Comparison of ENCODE assay signal across 20 cellular contexts in the genomic region with DNA sequence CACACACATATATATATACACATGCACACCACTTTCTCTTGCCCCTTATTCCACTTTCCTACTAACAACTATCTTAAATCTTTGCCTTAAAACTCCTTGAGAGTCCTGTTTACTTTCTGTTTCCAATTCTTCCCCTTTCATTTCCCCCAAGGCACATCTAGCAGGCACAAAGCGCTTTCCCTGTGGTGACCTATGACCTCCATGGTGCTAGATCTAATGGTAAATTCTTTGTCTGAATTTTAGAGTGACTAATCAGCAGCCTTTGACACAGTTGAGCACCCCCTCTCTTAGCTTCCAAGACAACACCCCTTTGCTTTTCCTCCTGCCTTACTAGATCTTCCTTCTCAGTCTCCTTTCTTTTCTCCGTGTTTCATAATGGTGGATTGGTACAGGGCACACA.
DNase-seq lines count a peak whose midpoint lies in the region; TF ChIP-seq lines count a peak whose summit lies in the region.
"Had no signal": no experiment of that assay in that cellular context is flagged by ENCODE, and none has a peak within 500 bp of the region (broad histone marks: within the 10 kb centered on the region; RNA-seq: fewer than 3 reads in every experiment).

No MANE protein-coding gene starts in this region.

- H4K20me1 ChIP-seq in osteoblast (ENCODE audit: insufficient read depth, low read length), result no peaks in the 10 kb centered on the region
- H4K20me1 ChIP-seq: BLaER1 had no signal

- H3K27me3 ChIP-seq in osteoblast (ENCODE audit: insufficient read depth, low read length), result no peaks in the 10 kb centered on the region
- H3K27me3 ChIP-seq: BLaER1 had no signal

- TF ChIP-seq CTCF in foreskin fibroblast (IDR thresholded peaks at IDR 0.05; ENCODE audit: low read depth, low read length) (no peak), osteoblast (IDR thresholded peaks at IDR 0.05; ENCODE audit: extremely low read depth, low read depth, low read length) (no peak), glutamatergic neuron (IDR thresholded peaks at IDR 0.05; ENCODE audit: partially characterized antibody, unreplicated experiment) (no peak)

- H3K36me3 Mint-ChIP-seq in glutamatergic neuron (ENCODE audit: unreplicated experiment), result no peaks in the 10 kb centered on the region
- H3K36me3 Mint-ChIP-seq: CD4-positive, alpha-beta memory T cell had no signal

- no peaks in the 10 kb centered on the region for H3K36me3 ChIP-seq in osteoblast (ENCODE audit: insufficient read depth, low read length)
- H3K36me3 ChIP-seq: BLaER1 had no signal

- no peaks in the 10 kb centered on the region for H3K27me3 Mint-ChIP-seq in glutamatergic neuron (ENCODE audit: unreplicated experiment)
- H3K27me3 Mint-ChIP-seq: CD4-positive, alpha-beta memory T cell had no signal

- no peaks in the 10 kb centered on the region for H3K4me1 ChIP-seq in osteoblast (ENCODE audit: insufficient read depth, low read length)
- H3K4me1 ChIP-seq: A549, BLaER1 had no signal

- no peak overlapping the region for H3K27ac Mint-ChIP-seq in glutamatergic neuron (ENCODE audit: unreplicated experiment)
- H3K27ac Mint-ChIP-seq: CD4-positive, alpha-beta memory T cell had no signal

- no peaks in the 10 kb centered on the region for H3K79me2 ChIP-seq in osteoblast (ENCODE audit: insufficient read depth, low read length)

- no peak overlapping the region for H3K27ac ChIP-seq in osteoblast (ENCODE audit: low read depth, low read length)
- H3K27ac ChIP-seq: A549, BLaER1 had no signal

- peak overlapping the region; percentile 21 for H2AFZ ChIP-seq in osteoblast (ENCODE audit: low read length)

- H3K4me3 Mint-ChIP-seq in glutamatergic neuron (ENCODE audit: unreplicated experiment), result no peak overlapping the region
- H3K4me3 Mint-ChIP-seq: CD4-positive, alpha-beta memory T cell had no signal

- no peak overlapping the region for H3K4me2 ChIP-seq in osteoblast (ENCODE audit: insufficient read depth, low read length)
- H3K4me2 ChIP-seq: A549, BLaER1 had no signal

- no peaks in the 10 kb centered on the region for H3K4me1 Mint-ChIP-seq in glutamatergic neuron (ENCODE audit: low read depth, unreplicated experiment)
- H3K4me1 Mint-ChIP-seq: CD4-positive, alpha-beta memory T cell had no signal

- H3K4me3 ChIP-seq in foreskin fibroblast (ENCODE audit: low read depth in 1 of 2, low read length in 2 of 2) (no peak overlapping the region), osteoblast (ENCODE audit: insufficient read depth, low read length) (no peak overlapping the region)
- H3K4me3 ChIP-seq: A549, BLaER1 had no signal

- DNase-seq in ELF-1 (ENCODE audit: low read depth, low spot score) (peak; percentile 60), OCI-M1 (lab: John Stamatoyannopoulos, UW) (peak; percentile 37), foreskin fibroblast (peak; percentile 5 to 63), osteoblast (ENCODE audit: insufficient read length, low spot score, missing footprints) (no peak), NCI-H2196 (lab: John Stamatoyannopoulos, UW; ENCODE audit: unreplicated experiment) (no peak), glutamatergic neuron (no peak), midbrain (lab: John Stamatoyannopoulos, UW) (no peak), COLO668 (lab: John Stamatoyannopoulos, UW; ENCODE audit: unreplicated experiment) (no peak)
- DNase-seq: CD4-positive, alpha-beta memory T cell; DMS53; Kasumi-1; NCI-H1105; NCI-H2081; NCI-H510A; NCI-H748 treated with DMSO at 0.1 percent for 48 hours; NK-92 treated with Interleukin-12 subunit alpha and Interleukin-12 subunit beta, amount 100 ng/mL, for 24 hours; RPMI8226; SHP77 treated with DMSO at 0.1 percent for 48 hours had no signal

- H3K9me3 ChIP-seq in osteoblast (ENCODE audit: low read depth, low read length), result no peaks in the 10 kb centered on the region
- H3K9me3 ChIP-seq: A549, BLaER1 had no signal

- H3K9me3 Mint-ChIP-seq in glutamatergic neuron (ENCODE audit: unreplicated experiment), result no peaks in the 10 kb centered on the region

Comparison
In these comparisons a context has a peak if more than half of its experiments do, and no peak if none do; other contexts are left out.
1. DNase-seq: peak in ELF-1 (single experiment), OCI-M1 (single experiment) and foreskin fibroblast (2 of 2); none in osteoblast (single experiment), NCI-H2196 (single experiment), glutamatergic neuron (single experiment), midbrain (single experiment) and COLO668 (single experiment).